ENCODE assay signal across 9 cellular contexts in genomic region chr6:28258877-28259777, GRCh38. TPM values are rescaled to one million over a fixed set of nuclear protein-coding genes. Genes with fewer than 3 reads are reported as not detected.
DNase-seq lines count a peak whose midpoint lies in the region; ATAC-seq and TF ChIP-seq lines count a peak whose summit lies in the region.
"Had no signal": no experiment of that assay in that cellular context is flagged by ENCODE, and none has a peak within 500 bp of the region (broad histone marks: within the 10 kb centered on the region; RNA-seq: fewer than 3 reads in every experiment).

TSS of gene NKAPL (plus strand) at chr6:28259297. CDS start at chr6:28259372, 75 bp downstream.

- H3K27me3 ChIP-seq in gastroesophageal sphincter (no peaks in the 10 kb centered on the region), prostate gland (replicated peaks; ENCODE audit: insufficient read depth) (no peaks in the 10 kb centered on the region)

- H3K9me3 ChIP-seq in gastroesophageal sphincter (peaks cover 0 to 23% (median 3%) of the 10 kb centered on the region in 3 donors), prostate gland (no peaks in the 10 kb centered on the region)

- H3K4me3 ChIP-seq in gastroesophageal sphincter, result peak within 1 kb of the TSS; percentile 23 to 55
- H3K4me3 ChIP-seq in prostate gland, result peak within 1 kb of the TSS; percentile 11 to 15

- peak; percentile 91 for ATAC-seq in gastroesophageal sphincter
- ATAC-seq: HCT116 had no signal

- peaks cover 0 to 13% (median 0%) of the 10 kb centered on the region in 3 donors for H3K4me1 ChIP-seq in gastroesophageal sphincter
- no peaks in the 10 kb centered on the region for H3K4me1 ChIP-seq in prostate gland (replicated peaks)

- H3K27ac ChIP-seq in gastroesophageal sphincter (peak within 1 kb of the TSS in 2 of 4 donors; percentile 3 to 45), prostate gland (no peak within 1 kb of the TSS)

- H3K36me3 ChIP-seq in gastroesophageal sphincter (no peaks in the 10 kb centered on the region), prostate gland (no peaks in the 10 kb centered on the region)

- peak; percentile 40 for TF ChIP-seq POLR2A in GM18526 (IDR thresholded peaks at IDR 0.05; ENCODE audit: extremely low read depth, insufficient read length)
- TF ChIP-seq POLR2A in gastroesophageal sphincter (IDR thresholded peaks at IDR 0.05), result no peak
- no peak for TF ChIP-seq POLR2A in prostate gland (IDR thresholded peaks at IDR 0.05)

- TF ChIP-seq EP300 in gastroesophageal sphincter (IDR thresholded peaks at IDR 0.05), result no peak

- intact Hi-C loops in prostate gland (cut with DNase I), result loop anchor here (10.0 kb wide), 1 partner anchor 124 kb away; no protein-coding TSS in a partner anchor

- TF ChIP-seq CTCF in gastroesophageal sphincter (IDR thresholded peaks at IDR 0.05) (no peak), prostate gland (IDR thresholded peaks at IDR 0.05) (no peak)

- peak; percentile 22 for DNase-seq in activated effector memory CD4-positive, alpha-beta T cell treated with Interleukin-2 at 50 U/mL for 16 hours
- DNase-seq in prostate gland (ENCODE audit: low spot score) (no peak), ureter (ENCODE audit: low spot score) (peak; percentile 74), T-helper 9 cell (no peak), NCI-H2081 (lab: John Stamatoyannopoulos, UW) (no peak), islet precursor cell (no peak)

- 16 to 20% methylated on average over 16 to 17 of the region's 58 CpGs for WGBS in gastroesophageal sphincter (ENCODE audit: low coverage in 1 of 2), 2 donors
- whole genome bisulfite sequencing in prostate gland, result 38% methylated on average over 58 of the region's 58 CpGs

RNA-seq across cellular contexts. Expression of gene NKAPL, which starts in this region (rescaled TPM):
- 1 to 10 TPM; 3.1 to 6.6 (median 4.4) TPM for total RNA-seq in gastroesophageal sphincter
- total RNA-seq in prostate gland, result 1 to 10 TPM in 1 of 2 donors, under 1 TPM in 1; 0.14 to 3.9 TPM
- total RNA-seq in ureter, result 1.4 TPM

Comparison
In these comparisons a context has a peak if more than half of its experiments do, and no peak if none do; other contexts are left out.
1. DNase-seq: peak in activated effector memory CD4-positive, alpha-beta T cell treated with Interleukin-2 at 50 U/mL for 16 hours (single experiment) and ureter (single experiment); none in prostate gland (single experiment), T-helper 9 cell (single experiment), NCI-H2081 (0 of 2) and islet precursor cell (single experiment).